18 cellular contexts compared by ENCODE assay signal in genomic region chr7:3436746-3437145, GRCh38.
DNase-seq lines count a peak whose midpoint lies in the region; ATAC-seq and TF ChIP-seq lines count a peak whose summit lies in the region.
"Had no signal": no experiment of that assay in that cellular context is flagged by ENCODE, and none has a peak within 500 bp of the region (broad histone marks: within the 10 kb centered on the region; RNA-seq: fewer than 3 reads in every experiment).

No MANE protein-coding gene starts in this region.

- peaks cover 19% of the 10 kb centered on the region for H3K36me3 ChIP-seq in SK-N-MC (ENCODE audit: insufficient read depth, low read length)
- no peaks in the 10 kb centered on the region for H3K36me3 ChIP-seq in CD8-positive, alpha-beta T cell (ENCODE audit: insufficient read depth, low read length)
- H3K36me3 ChIP-seq in WERI-Rb-1, result no peaks in the 10 kb centered on the region
- H3K36me3 ChIP-seq: esophagus squamous epithelium, sigmoid colon had no signal

- H3K4me3 ChIP-seq in SK-N-MC, result no peak overlapping the region
- no peak overlapping the region for H3K4me3 ChIP-seq in CD8-positive, alpha-beta T cell (ENCODE audit: low read depth, low read length)
- H3K4me3 ChIP-seq in WERI-Rb-1 (ENCODE audit: low read depth, low read length), result no peak overlapping the region
- H3K4me3 ChIP-seq: esophagus squamous epithelium, sigmoid colon had no signal

- H3K9me3 ChIP-seq in SK-N-MC (ENCODE audit: low read depth, low read length), result no peaks in the 10 kb centered on the region
- H3K9me3 ChIP-seq in CD8-positive, alpha-beta T cell (ENCODE audit: low read length), result no peaks in the 10 kb centered on the region
- H3K9me3 ChIP-seq in WERI-Rb-1 (ENCODE audit: severe bottlenecking), result no peaks in the 10 kb centered on the region
- H3K9me3 ChIP-seq: esophagus squamous epithelium, sigmoid colon had no signal

- H3K9ac ChIP-seq in SK-N-MC (ENCODE audit: insufficient read length), result no peak overlapping the region

- DNase-seq in H4 (ENCODE audit: low spot score) (peak; percentile 55), SK-N-MC (ENCODE audit: low read depth, low spot score) (no peak), epithelial cell of prostate (ENCODE audit: low read depth, low spot score) (no peak), osteocyte (ENCODE audit: extremely low spot score, unreplicated experiment) (no peak), WERI-Rb-1 (no peak)
- no peak for DNase-seq in CD8-positive, alpha-beta T cell
- DNase-seq in activated CD8-positive, alpha-beta memory T cell treated with anti-CD3 and anti-CD28 coated beads, Interleukin-2, amount 50 U/mL, for 48 hours, result no peak
- no peak for DNase-seq in activated CD4-positive, alpha-beta T cell treated with anti-CD3 and anti-CD28 coated beads, Interleukin-2, amount 50 U/mL, for 48 hours
- DNase-seq: activated T-cell treated with anti-CD3 and anti-CD28 coated beads, Interleukin-2, amount 50 U/mL, for 48 hours; DMS53; esophagus squamous epithelium; MV-4-11; NCI-H2029 treated with DMSO at 0.1 percent for 48 hours; nephron progenitor cell; sigmoid colon; stimulated activated naive B cell treated with anti-CD40 and anti-IgM and Interleukin-4, amounts not matched to agents 10 μg/mL and 1 μg/mL and 100 μg/mL, for 72 hours; trophoblast cell had no signal

- no peaks in the 10 kb centered on the region for H3K27me3 ChIP-seq in CD8-positive, alpha-beta T cell (ENCODE audit: insufficient read depth, low read length)
- H3K27me3 ChIP-seq in WERI-Rb-1 (ENCODE audit: insufficient read depth, low read depth, severe bottlenecking), result no peaks in the 10 kb centered on the region
- H3K27me3 ChIP-seq: esophagus squamous epithelium, sigmoid colon had no signal

- H3K27me3 Mint-ChIP-seq in osteocyte (ENCODE audit: unreplicated experiment), result no peaks in the 10 kb centered on the region
- H3K27me3 Mint-ChIP-seq in CD8-positive, alpha-beta T cell (ENCODE audit: low read depth), result no peaks in the 10 kb centered on the region
- H3K27me3 Mint-ChIP-seq: dendritic cell treated with granulocyte-macrophage colony-stimulating factor and Interleukin-4, amounts not matched to agents 40 ng/mL and 50 ng/mL, for 4 days had no signal

- H3K4me3 Mint-ChIP-seq in osteocyte (ENCODE audit: unreplicated experiment), result peak overlapping the region; percentile 46
- no peak overlapping the region for H3K4me3 Mint-ChIP-seq in CD8-positive, alpha-beta T cell
- H3K4me3 Mint-ChIP-seq: dendritic cell treated with granulocyte-macrophage colony-stimulating factor and Interleukin-4, amounts not matched to agents 40 ng/mL and 50 ng/mL, for 4 days; nephron progenitor cell; stimulated activated naive B cell treated with anti-CD40 and anti-IgM and Interleukin-4, amounts not matched to agents 10 μg/mL and 1 μg/mL and 100 μg/mL, for 72 hours had no signal

- H3K9me3 Mint-ChIP-seq in osteocyte (ENCODE audit: unreplicated experiment), result no peaks in the 10 kb centered on the region
- no peaks in the 10 kb centered on the region for H3K9me3 Mint-ChIP-seq in CD8-positive, alpha-beta T cell
- H3K9me3 Mint-ChIP-seq: dendritic cell treated with granulocyte-macrophage colony-stimulating factor and Interleukin-4, amounts not matched to agents 40 ng/mL and 50 ng/mL, for 4 days; nephron progenitor cell; stimulated activated naive B cell treated with anti-CD40 and anti-IgM and Interleukin-4, amounts not matched to agents 10 μg/mL and 1 μg/mL and 100 μg/mL, for 72 hours had no signal

- H3K4me1 Mint-ChIP-seq in osteocyte (ENCODE audit: unreplicated experiment), result peaks cover 59% of the 10 kb centered on the region
- no peaks in the 10 kb centered on the region for H3K4me1 Mint-ChIP-seq in CD8-positive, alpha-beta T cell (ENCODE audit: low read depth)
- H3K4me1 Mint-ChIP-seq: stimulated activated naive B cell treated with anti-CD40 and anti-IgM and Interleukin-4, amounts not matched to agents 10 μg/mL and 1 μg/mL and 100 μg/mL, for 72 hours had no signal

- peak overlapping the region; percentile 79 for H3K27ac Mint-ChIP-seq in osteocyte (ENCODE audit: unreplicated experiment)
- no peak overlapping the region for H3K27ac Mint-ChIP-seq in CD8-positive, alpha-beta T cell
- H3K27ac Mint-ChIP-seq: dendritic cell treated with granulocyte-macrophage colony-stimulating factor and Interleukin-4, amounts not matched to agents 40 ng/mL and 50 ng/mL, for 4 days; nephron progenitor cell; stimulated activated naive B cell treated with anti-CD40 and anti-IgM and Interleukin-4, amounts not matched to agents 10 μg/mL and 1 μg/mL and 100 μg/mL, for 72 hours had no signal

- intact Hi-C loops in CD8-positive, alpha-beta T cell (cut with DNase I, micrococcal nuclease), result no loop called here

- no peaks in the 10 kb centered on the region for H3K36me3 Mint-ChIP-seq in osteocyte (ENCODE audit: unreplicated experiment)
- H3K36me3 Mint-ChIP-seq in CD8-positive, alpha-beta T cell, result no peaks in the 10 kb centered on the region
- H3K36me3 Mint-ChIP-seq: stimulated activated naive B cell treated with anti-CD40 and anti-IgM and Interleukin-4, amounts not matched to agents 10 μg/mL and 1 μg/mL and 100 μg/mL, for 72 hours had no signal

- H3K27ac ChIP-seq in SK-N-MC, result peak overlapping the region; percentile 39; the same call in 1 of the 2 replicates
- peak overlapping the region; percentile 24 for H3K27ac ChIP-seq in epithelial cell of prostate
- H3K27ac ChIP-seq in CD8-positive, alpha-beta T cell (ENCODE audit: low read depth, low read length), result no peak overlapping the region
- no peak overlapping the region for H3K27ac ChIP-seq in WERI-Rb-1
- H3K27ac ChIP-seq: esophagus squamous epithelium, sigmoid colon had no signal

- H3K4me1 ChIP-seq in CD8-positive, alpha-beta T cell (ENCODE audit: insufficient read depth, low read length), result no peaks in the 10 kb centered on the region

- POLR2A ChIA-PET in CD8-positive, alpha-beta T cell (lab: Charles Lee), result no interaction called here

- no peak for TF ChIP-seq CTCF in osteocyte (IDR thresholded peaks at IDR 0.05)
- no peak for TF ChIP-seq CTCF in CD8-positive, alpha-beta T cell (IDR thresholded peaks at IDR 0.05)
- no peak for TF ChIP-seq CTCF in WERI-Rb-1 (IDR thresholded peaks at IDR 0.05; ENCODE audit: low read depth, low read length)

- CTCF ChIA-PET in CD8-positive, alpha-beta T cell (lab: Charles Lee), result no interaction called here

- ATAC-seq in CD8-positive, alpha-beta T cell, result no peak
- ATAC-seq: stimulated activated naive B cell treated with anti-CD40 and anti-IgM and Interleukin-4, amounts not matched to agents 10 μg/mL and 1 μg/mL and 100 μg/mL, for 72 hours had no signal

Comparison
In these comparisons a context has a peak if more than half of its experiments do, and no peak if none do; other contexts are left out.
1. H3K27ac ChIP-seq: peak in SK-N-MC (single experiment) and epithelial cell of prostate (single experiment); none in CD8-positive, alpha-beta T cell (single experiment) and WERI-Rb-1 (single experiment).